ENCODE assay signal across 11 cellular contexts in genomic region chr5:65126192-65126591, GRCh38.
A peak's percentile ranks its signal among the peaks of the same experiment; 100 is the strongest.
DNase-seq lines count a peak whose midpoint lies in the region; ATAC-seq and TF ChIP-seq lines count a peak whose summit lies in the region.
"Had no signal": no experiment of that assay in that cellular context is flagged by ENCODE, and none has a peak within 500 bp of the region (broad histone marks: within the 10 kb centered on the region; RNA-seq: fewer than 3 reads in every experiment).

No MANE protein-coding gene starts in this region.

- H2BK15ac ChIP-seq in IMR-90 (ENCODE audit: low read depth, low read length), result peak overlapping the region; percentile 68; the same call in 2 of the 3 replicates

- peak overlapping the region; percentile 88 for H3K9ac ChIP-seq in IMR-90 (ENCODE audit: low read depth, low read length)

- H3K4ac ChIP-seq in IMR-90 (ENCODE audit: low read depth, low read length), result peak overlapping the region; percentile 96

- no peak; the same call in 1 of the 2 replicates for TF ChIP-seq POLR2A in IMR-90 (IDR thresholded peaks at IDR 0.05; ENCODE audit: low read depth, low read length)

- intact Hi-C loops in IMR-90 (cut with micrococcal nuclease) (loop anchor here (2.0 to 10.0 kb wide), 3 partner anchors 73 to 179 kb away; no protein-coding TSS in a partner anchor), posterior cingulate gyrus (cut with DNase I) (no loop called here), posterior vena cava (cut with DNase I) (loop anchor here in 1 of 2 donors (5.0 kb wide), 1 partner anchor 479 kb away; no protein-coding TSS in a partner anchor)

- peak overlapping the region; percentile 97 for H4K91ac ChIP-seq in IMR-90 (ENCODE audit: insufficient read depth, low read depth, low read length)

- H3K56ac ChIP-seq in IMR-90 (ENCODE audit: extremely low read depth, insufficient read depth, low read length), result peak overlapping the region; percentile 98

- peaks cover 8% of the 10 kb centered on the region for H3K9me1 ChIP-seq in IMR-90 (ENCODE audit: insufficient read depth, low read length)

- H3K14ac ChIP-seq in IMR-90 (replicated peaks; ENCODE audit: low read depth, low read length), result peak overlapping the region; percentile 84

- H2AK5ac ChIP-seq in IMR-90 (ENCODE audit: low read depth, low read length), result peak overlapping the region; percentile 79

- peak overlapping the region; percentile 69 for H3K4me2 ChIP-seq in IMR-90 (ENCODE audit: low read depth, low read length)

- H4K5ac ChIP-seq in IMR-90 (ENCODE audit: low read depth, low read length), result peak overlapping the region; percentile 92

- H3K4me3 ChIP-seq in IMR-90 (ENCODE audit: insufficient read depth, low read depth, low read length) (no peak overlapping the region), fibroblast of mammary gland (ENCODE audit: control insufficient read depth, low read depth, low read length) (no peak overlapping the region)
- H3K4me3 ChIP-seq: colonic mucosa, uterus had no signal

- no peaks in the 10 kb centered on the region for H4K20me1 ChIP-seq in IMR-90 (ENCODE audit: insufficient read depth, low read length)

- H3K36me3 ChIP-seq in IMR-90 (ENCODE audit: control insufficient read depth, insufficient read depth, low read length), result no peaks in the 10 kb centered on the region
- H3K36me3 ChIP-seq: colonic mucosa, uterus had no signal

- H3K23ac ChIP-seq in IMR-90 (ENCODE audit: low read depth, low read length), result peak overlapping the region; percentile 94

- H3K27me3 ChIP-seq in IMR-90 (ENCODE audit: control insufficient read depth, insufficient read depth, low read length), result no peaks in the 10 kb centered on the region
- H3K27me3 ChIP-seq: colonic mucosa, uterus had no signal

- CTCF ChIA-PET in IMR-90 (lab: Yijun Ruan, JAX), result interaction anchor here (1.0 kb wide), 1 partner anchor 9 kb away, joined by 3 read pairs; no protein-coding TSS in a partner anchor

- H3K9me3 ChIP-seq in IMR-90 (ENCODE audit: control insufficient read depth, insufficient read depth, low read length), result no peaks in the 10 kb centered on the region
- H3K9me3 ChIP-seq: colonic mucosa, uterus had no signal

- H2BK20ac ChIP-seq in IMR-90 (ENCODE audit: low read depth, low read length), result peak overlapping the region; percentile 95

- H2BK5ac ChIP-seq in IMR-90 (ENCODE audit: low read depth, low read length, poor library complexity, severe bottlenecking), result peak overlapping the region; percentile 99

- peak overlapping the region; percentile 90 for H3K27ac ChIP-seq in IMR-90 (ENCODE audit: insufficient read depth, low read length)
- H3K27ac ChIP-seq: colonic mucosa, uterus had no signal

- H2BK120ac ChIP-seq in IMR-90 (ENCODE audit: low read depth, low read length), result peak overlapping the region; percentile 91

- POLR2A ChIA-PET in IMR-90 (lab: Charles Lee; ENCODE audit: unreplicated experiment), result interaction anchor here (0.5 to 1.0 kb wide), 3 partner anchors 25 to 356 kb away, joined by 3 to 11 read pairs (median 3); no protein-coding TSS in a partner anchor

- in situ Hi-C loops in IMR-90 (cut with MboI; ENCODE audit: low sequenced_read_pairs), result no loop called here

- H2AFZ ChIP-seq in IMR-90 (replicated peaks; ENCODE audit: low read length, poor library complexity), result peak overlapping the region; percentile 88

- TF ChIP-seq RAD21 in IMR-90 (IDR thresholded peaks at IDR 0.05; ENCODE audit: low read length), result no peak

- peak overlapping the region; percentile 81 to 96 for H4K8ac ChIP-seq in IMR-90 (ENCODE audit: low read depth in 2 of 2, low read length in 2 of 2)

- TF ChIP-seq CTCF in IMR-90 (conservative IDR thresholded peaks at IDR 0.05; ENCODE audit: low read depth, low read length) (no peak), fibroblast of mammary gland (conservative IDR thresholded peaks at IDR 0.05; ENCODE audit: control insufficient read depth, insufficient read depth, low read depth, low read length) (no peak)

- no TSS peak for BruUV-seq in IMR-90 (replicated peaks; lab: Mats Ljungman, UMichigan)

- no peaks in the 10 kb centered on the region; a peak in 1 of 4 replicates for H3K79me1 ChIP-seq in IMR-90 (ENCODE audit: low read depth in 1 of 2, low read length in 2 of 2)

- peak; percentile 45 for ATAC-seq in IMR-90 (ENCODE audit: low read depth)
- ATAC-seq in HG02623 (IDR thresholded peaks at IDR 0.05; ENCODE audit: unreplicated experiment), result no peak
- no peak for ATAC-seq in SK-N-SH treated with all-trans-retinoic acid at 6 μM for 48 hours

- dilution Hi-C loops in IMR-90 (cut with HindIII; ENCODE audit: low sequenced_read_pairs, unreplicated experiment), result no loop called here

- peak overlapping the region; percentile 97 for H3K18ac ChIP-seq in IMR-90 (ENCODE audit: low read depth, low read length)

- peak overlapping the region; percentile 58 for H2AK9ac ChIP-seq in IMR-90 (replicated peaks; ENCODE audit: low read depth, low read length, poor library complexity)

- DNase-seq in IMR-90 (peak; percentile 82), SHP77 treated with DMSO at 0.1 percent for 48 hours (lab: John Stamatoyannopoulos, UW) (peak; percentile 20), fibroblast of mammary gland (ENCODE audit: low read depth) (peak; percentile 75), posterior cingulate gyrus (peak; percentile 25 to 94 (median 58)), GM19240 (ENCODE audit: insufficient read length, low spot score) (no peak), posterior vena cava (ENCODE audit: low spot score) (no peak)
- DNase-seq: colonic mucosa, NCI-H187, uterus had no signal

- WGBS in IMR-90 (ENCODE audit: extremely low coverage in 2 of 2, insufficient read length in 1 of 2), 2 experiments, result 7% methylated on average over 3 of the region's 8 CpGs; no CpG with 5 or more reads in 1 of the 2 experiments

- H3K4me1 ChIP-seq in IMR-90 (ENCODE audit: control insufficient read depth, insufficient read depth, low read length), result peaks cover 19% of the 10 kb centered on the region
- H3K4me1 ChIP-seq: colonic mucosa, uterus had no signal

TF ChIP-seq in IMR-90, 13 proteins besides CTCF, POLR2A, EP300 and RAD21:
- TF ChIP-seq RFX5 (IDR thresholded peaks at IDR 0.05; ENCODE audit: low read depth, low read length) (no peak), CEBPB (IDR thresholded peaks at IDR 0.05; ENCODE audit: low read depth, low read length) (peak; percentile 44)

TF ChIP-seq in SK-N-SH treated with all-trans-retinoic acid at 6 μM for 48 hours, 23 proteins besides CTCF, POLR2A, EP300 and RAD21 (continues in another document):
- TF ChIP-seq ISL1 (CRISPR knock-in tag; IDR thresholded peaks at IDR 0.05) (no peak), SNAI2 (CRISPR knock-in tag; IDR thresholded peaks at IDR 0.05) (no peak), BACH2 (CRISPR knock-in tag; IDR thresholded peaks at IDR 0.05; ENCODE audit: borderline replicate concordance) (no peak), GLIS3 (CRISPR knock-in tag; IDR thresholded peaks at IDR 0.05) (no peak), ZNF8 (CRISPR knock-in tag; IDR thresholded peaks at IDR 0.05) (no peak), PATZ1 (CRISPR knock-in tag; IDR thresholded peaks at IDR 0.05; ENCODE audit: borderline replicate concordance) (no peak), ESRRG (CRISPR knock-in tag; IDR thresholded peaks at IDR 0.05) (no peak), ZNF70 (CRISPR knock-in tag; IDR thresholded peaks at IDR 0.05) (no peak), ZNF565 (CRISPR knock-in tag; conservative IDR thresholded peaks at IDR 0.05; ENCODE audit: low read depth) (no peak), OSR1 (CRISPR knock-in tag; IDR thresholded peaks at IDR 0.05) (no peak), RARB (CRISPR knock-in tag; IDR thresholded peaks at IDR 0.05) (no peak), ZC3H10 (CRISPR knock-in tag; IDR thresholded peaks at IDR 0.05) (no peak)
- TF ChIP-seq, protein P1, sequence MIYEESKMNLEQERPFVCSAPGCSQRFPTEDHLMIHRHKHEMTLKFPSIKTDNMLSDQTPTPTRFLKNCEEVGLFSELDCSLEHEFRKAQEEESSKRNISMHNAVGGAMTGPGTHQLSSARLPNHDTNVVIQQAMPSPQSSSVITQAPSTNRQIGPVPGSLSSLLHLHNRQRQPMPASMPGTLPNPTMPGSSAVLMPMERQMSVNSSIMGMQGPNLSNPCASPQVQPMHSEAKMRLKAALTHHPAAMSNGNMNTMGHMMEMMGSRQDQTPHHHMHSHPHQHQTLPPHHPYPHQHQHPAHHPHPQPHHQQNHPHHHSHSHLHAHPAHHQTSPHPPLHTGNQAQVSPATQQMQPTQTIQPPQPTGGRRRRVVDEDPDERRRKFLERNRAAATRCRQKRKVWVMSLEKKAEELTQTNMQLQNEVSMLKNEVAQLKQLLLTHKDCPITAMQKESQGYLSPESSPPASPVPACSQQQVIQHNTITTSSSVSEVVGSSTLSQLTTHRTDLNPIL (CRISPR knock-in tag; IDR thresholded peaks at IDR 0.05; ENCODE audit: low read depth), result no peak
- TF ChIP-seq, protein P2, sequence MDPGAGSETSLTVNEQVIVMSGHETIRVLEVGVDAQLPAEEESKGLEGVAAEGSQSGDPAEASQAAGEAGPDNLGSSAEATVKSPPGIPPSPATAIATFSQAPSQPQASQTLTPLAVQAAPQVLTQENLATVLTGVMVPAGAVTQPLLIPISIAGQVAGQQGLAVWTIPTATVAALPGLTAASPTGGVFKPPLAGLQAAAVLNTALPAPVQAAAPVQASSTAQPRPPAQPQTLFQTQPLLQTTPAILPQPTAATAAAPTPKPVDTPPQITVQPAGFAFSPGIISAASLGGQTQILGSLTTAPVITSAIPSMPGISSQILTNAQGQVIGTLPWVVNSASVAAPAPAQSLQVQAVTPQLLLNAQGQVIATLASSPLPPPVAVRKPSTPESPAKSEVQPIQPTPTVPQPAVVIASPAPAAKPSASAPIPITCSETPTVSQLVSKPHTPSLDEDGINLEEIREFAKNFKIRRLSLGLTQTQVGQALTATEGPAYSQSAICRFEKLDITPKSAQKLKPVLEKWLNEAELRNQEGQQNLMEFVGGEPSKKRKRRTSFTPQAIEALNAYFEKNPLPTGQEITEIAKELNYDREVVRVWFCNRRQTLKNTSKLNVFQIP (CRISPR knock-in tag; IDR thresholded peaks at IDR 0.05; ENCODE audit: borderline replicate concordance, low read depth), result no peak

Comparison
In these comparisons a context has a peak if more than half of its experiments do, and no peak if none do; other contexts are left out.
1. DNase-seq: peak in IMR-90 (single experiment), SHP77 treated with DMSO at 0.1 percent for 48 hours (single experiment), fibroblast of mammary gland (single experiment) and posterior cingulate gyrus (10 of 10); none in GM19240 (single experiment) and posterior vena cava (single experiment).